1 cellular context compared by ENCODE assay signal in the genomic region with DNA sequence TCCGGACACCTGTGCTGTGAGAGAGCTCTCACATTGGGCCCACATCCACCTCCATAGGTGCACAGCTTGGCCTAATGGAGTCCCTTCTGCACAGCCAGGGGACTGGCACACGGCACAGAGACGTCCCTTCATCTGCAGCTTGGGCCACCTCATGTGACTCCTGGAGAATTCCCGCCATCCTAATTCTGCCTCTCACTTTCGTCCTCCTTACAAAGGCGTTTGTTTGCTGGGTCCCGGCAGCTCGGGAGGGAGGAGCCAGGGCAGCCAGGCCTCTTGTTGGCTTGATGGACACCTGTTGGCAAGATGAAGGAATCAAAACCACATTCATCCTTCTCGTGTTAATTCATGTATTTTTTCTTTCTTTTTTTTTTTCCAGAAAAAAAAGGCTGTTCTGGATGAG.
TF ChIP-seq lines count a peak whose summit lies in the region.

No MANE protein-coding gene starts in this region.

TF ChIP-seq in GM23338, 12 proteins besides CTCF, POLR2A, EP300 and RAD21 (continued from another document):
- TF ChIP-seq NANOG (IDR thresholded peaks at IDR 0.05; ENCODE audit: borderline replicate concordance) (no peak), STAT1 (IDR thresholded peaks at IDR 0.05; ENCODE audit: unreplicated experiment) (no peak)
